In the genomic region with DNA sequence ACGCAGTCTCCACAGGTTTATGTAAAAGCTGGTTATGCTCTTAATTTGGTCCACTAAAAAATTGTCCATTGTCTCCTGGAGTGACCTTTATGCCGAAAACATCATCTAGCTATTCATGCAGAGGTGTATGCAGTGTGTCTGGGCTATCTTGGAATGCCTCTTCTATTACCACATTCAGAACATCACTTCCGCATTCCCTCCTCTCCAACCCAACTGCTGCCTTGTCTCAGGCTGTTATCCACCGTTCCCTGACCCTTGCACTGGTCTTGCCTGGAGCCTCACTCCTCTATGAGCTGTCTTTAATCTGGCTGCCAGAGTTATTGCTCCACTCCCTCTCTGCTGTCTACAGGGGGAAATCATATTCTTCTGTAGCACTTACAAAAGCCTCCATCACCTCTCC, we compare ENCODE assay signal across 1 cellular context.
TF ChIP-seq lines count a peak whose summit lies in the region.

No MANE protein-coding gene starts in this region.

TF ChIP-seq in HepG2, 621 proteins besides CTCF, POLR2A, EP300 and RAD21 (continued from another document):
- TF ChIP-seq, protein P1, sequence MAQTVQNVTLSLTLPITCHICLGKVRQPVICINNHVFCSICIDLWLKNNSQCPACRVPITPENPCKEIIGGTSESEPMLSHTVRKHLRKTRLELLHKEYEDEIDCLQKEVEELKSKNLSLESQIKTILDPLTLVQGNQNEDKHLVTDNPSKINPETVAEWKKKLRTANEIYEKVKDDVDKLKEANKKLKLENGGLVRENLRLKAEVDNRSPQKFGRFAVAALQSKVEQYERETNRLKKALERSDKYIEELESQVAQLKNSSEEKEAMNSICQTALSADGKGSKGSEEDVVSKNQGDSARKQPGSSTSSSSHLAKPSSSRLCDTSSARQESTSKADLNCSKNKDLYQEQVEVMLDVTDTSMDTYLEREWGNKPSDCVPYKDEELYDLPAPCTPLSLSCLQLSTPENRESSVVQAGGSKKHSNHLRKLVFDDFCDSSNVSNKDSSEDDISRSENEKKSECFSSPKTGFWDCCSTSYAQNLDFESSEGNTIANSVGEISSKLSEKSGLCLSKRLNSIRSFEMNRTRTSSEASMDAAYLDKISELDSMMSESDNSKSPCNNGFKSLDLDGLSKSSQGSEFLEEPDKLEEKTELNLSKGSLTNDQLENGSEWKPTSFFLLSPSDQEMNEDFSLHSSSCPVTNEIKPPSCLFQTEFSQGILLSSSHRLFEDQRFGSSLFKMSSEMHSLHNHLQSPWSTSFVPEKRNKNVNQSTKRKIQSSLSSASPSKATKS (CRISPR knock-in tag; IDR thresholded peaks at IDR 0.05): no peak
- TF ChIP-seq, protein P2, sequence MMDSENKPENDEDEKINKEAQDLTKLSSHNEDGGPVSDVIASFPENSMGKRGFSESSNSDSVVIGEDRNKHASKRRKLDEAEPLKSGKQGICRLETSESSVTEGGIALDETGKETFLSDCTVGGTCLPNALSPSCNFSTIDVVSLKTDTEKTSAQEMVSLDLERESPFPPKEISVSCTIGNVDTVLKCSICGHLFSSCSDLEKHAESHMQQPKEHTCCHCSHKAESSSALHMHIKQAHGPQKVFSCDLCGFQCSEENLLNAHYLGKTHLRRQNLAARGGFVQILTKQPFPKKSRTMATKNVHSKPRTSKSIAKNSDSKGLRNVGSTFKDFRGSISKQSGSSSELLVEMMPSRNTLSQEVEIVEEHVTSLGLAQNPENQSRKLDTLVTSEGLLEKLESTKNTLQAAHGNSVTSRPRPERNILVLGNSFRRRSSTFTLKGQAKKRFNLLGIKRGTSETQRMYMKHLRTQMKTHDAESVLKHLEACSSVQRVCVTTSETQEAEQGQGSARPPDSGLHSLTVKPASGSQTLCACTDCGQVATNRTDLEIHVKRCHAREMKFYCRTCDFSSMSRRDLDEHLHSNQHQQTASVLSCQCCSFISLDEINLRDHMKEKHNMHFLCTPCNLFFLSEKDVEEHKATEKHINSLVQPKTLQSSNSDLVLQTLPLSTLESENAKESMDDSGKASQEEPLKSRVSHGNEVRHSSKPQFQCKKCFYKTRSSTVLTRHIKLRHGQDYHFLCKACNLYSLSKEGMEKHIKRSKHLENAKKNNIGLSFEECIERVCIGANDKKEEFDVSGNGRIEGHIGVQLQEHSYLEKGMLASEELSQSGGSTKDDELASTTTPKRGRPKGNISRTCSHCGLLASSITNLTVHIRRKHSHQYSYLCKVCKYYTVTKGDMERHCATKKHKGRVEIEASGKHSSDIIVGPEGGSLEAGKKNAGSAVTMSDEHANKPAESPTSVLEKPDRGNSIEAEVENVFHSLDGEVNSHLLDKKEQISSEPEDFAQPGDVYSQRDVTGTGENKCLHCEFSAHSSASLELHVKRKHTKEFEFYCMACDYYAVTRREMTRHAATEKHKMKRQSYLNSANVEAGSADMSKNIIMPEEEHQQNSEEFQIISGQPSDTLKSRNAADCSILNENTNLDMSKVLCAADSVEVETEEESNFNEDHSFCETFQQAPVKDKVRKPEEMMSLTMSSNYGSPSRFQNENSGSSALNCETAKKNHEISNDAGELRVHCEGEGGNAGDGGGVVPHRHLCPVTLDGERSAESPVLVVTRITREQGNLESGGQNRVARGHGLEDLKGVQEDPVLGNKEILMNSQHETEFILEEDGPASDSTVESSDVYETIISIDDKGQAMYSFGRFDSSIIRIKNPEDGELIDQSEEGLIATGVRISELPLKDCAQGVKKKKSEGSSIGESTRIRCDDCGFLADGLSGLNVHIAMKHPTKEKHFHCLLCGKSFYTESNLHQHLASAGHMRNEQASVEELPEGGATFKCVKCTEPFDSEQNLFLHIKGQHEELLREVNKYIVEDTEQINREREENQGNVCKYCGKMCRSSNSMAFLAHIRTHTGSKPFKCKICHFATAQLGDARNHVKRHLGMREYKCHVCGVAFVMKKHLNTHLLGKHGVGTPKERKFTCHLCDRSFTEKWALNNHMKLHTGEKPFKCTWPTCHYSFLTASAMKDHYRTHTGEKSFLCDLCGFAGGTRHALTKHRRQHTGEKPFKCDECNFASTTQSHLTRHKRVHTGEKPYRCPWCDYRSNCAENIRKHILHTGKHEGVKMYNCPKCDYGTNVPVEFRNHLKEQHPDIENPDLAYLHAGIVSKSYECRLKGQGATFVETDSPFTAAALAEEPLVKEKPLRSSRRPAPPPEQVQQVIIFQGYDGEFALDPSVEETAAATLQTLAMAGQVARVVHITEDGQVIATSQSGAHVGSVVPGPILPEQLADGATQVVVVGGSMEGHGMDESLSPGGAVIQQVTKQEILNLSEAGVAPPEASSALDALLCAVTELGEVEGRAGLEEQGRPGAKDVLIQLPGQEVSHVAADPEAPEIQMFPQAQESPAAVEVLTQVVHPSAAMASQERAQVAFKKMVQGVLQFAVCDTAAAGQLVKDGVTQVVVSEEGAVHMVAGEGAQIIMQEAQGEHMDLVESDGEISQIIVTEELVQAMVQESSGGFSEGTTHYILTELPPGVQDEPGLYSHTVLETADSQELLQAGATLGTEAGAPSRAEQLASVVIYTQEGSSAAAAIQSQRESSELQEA (CRISPR knock-in tag; IDR thresholded peaks at IDR 0.05; ENCODE audit: not compliant biosample characterization): no peak
- TF ChIP-seq ZMYM2 (CRISPR knock-in tag; IDR thresholded peaks at IDR 0.05): peak; percentile 39; the same call in 1 of the 2 replicates
- peak; percentile 73; the same call in 1 of the 2 replicates for TF ChIP-seq RXRB (CRISPR knock-in tag; IDR thresholded peaks at IDR 0.05; ENCODE audit: borderline replicate concordance)
- TF ChIP-seq ZFP37 (CRISPR knock-in tag; IDR thresholded peaks at IDR 0.05; ENCODE audit: borderline replicate concordance): 0 out of 2 replicates have a peak, but pooled peaks have one; percentile 46
- TF ChIP-seq ZBTB38 (CRISPR knock-in tag; IDR thresholded peaks at IDR 0.05): no peak
- TF ChIP-seq TBL1XR1 (IDR thresholded peaks at IDR 0.05; ENCODE audit: borderline replicate concordance, low read length, partially characterized antibody): peak; percentile 22
- TF ChIP-seq, protein P3, sequence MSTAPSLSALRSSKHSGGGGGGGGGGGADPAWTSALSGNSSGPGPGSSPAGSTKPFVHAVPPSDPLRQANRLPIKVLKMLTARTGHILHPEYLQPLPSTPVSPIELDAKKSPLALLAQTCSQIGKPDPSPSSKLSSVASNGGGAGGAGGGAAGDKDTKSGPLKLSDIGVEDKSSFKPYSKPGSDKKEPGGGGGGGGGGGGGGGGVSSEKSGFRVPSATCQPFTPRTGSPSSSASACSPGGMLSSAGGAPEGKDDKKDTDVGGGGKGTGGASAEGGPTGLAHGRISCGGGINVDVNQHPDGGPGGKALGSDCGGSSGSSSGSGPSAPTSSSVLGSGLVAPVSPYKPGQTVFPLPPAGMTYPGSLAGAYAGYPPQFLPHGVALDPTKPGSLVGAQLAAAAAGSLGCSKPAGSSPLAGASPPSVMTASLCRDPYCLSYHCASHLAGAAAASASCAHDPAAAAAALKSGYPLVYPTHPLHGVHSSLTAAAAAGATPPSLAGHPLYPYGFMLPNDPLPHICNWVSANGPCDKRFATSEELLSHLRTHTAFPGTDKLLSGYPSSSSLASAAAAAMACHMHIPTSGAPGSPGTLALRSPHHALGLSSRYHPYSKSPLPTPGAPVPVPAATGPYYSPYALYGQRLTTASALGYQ (CRISPR knock-in tag; IDR thresholded peaks at IDR 0.05): no peak
- TF ChIP-seq ZBTB3 (CRISPR knock-in tag; IDR thresholded peaks at IDR 0.05; ENCODE audit: borderline replicate concordance, low read depth): no peak
- no peak for TF ChIP-seq ATAD3A (CRISPR knock-in tag; IDR thresholded peaks at IDR 0.05)
TF ChIP-seq in HepG2: peak in this region for 104.
